ENCODE assay signal across 1 cellular context in the genomic region with DNA sequence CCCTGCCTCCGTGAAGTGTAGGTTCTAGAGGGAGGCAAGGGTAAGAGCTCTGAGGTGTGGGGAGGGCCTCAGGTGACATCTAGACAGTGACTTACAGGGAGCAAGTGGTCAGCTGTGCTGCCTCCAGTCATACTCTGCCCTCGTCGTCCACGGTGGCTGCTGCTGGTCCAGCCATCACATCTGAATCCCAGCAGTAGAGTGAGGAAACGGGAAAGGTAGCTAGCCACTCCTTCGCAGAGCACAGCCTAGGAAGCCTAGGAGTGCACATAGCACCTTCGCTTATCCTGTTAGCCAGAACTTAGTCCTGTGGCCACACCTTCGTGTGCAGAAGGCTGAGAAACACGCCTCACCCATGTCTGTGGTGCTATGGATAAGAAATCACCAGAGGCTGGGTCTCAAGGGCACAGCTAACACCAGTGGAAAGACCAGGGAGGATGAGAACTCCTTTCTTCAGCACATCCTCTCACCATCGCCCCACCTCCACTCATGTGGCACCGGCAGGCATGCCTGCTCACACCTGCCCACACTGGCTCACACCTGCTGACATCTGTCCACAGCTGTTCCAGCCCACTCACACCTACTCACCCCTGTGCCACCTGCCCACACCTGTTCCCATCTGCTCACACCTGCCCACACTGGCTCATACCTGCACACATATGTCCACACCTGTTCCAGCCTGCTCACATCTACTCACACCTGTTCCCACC.
TF ChIP-seq lines count a peak whose summit lies in the region.

No MANE protein-coding gene starts in this region.

TF ChIP-seq in GM12878, 131 proteins besides CTCF, POLR2A, EP300 and RAD21:
- TF ChIP-seq SMARCA5 (IDR thresholded peaks at IDR 0.05) = 0 out of 2 replicates have a peak, but pooled peaks have one; percentile 33
- TF ChIP-seq SIN3A (IDR thresholded peaks at IDR 0.05; ENCODE audit: low read depth, low read length) = no peak
